Comparison of ENCODE assay signal across 8 cellular contexts in the genomic region with DNA sequence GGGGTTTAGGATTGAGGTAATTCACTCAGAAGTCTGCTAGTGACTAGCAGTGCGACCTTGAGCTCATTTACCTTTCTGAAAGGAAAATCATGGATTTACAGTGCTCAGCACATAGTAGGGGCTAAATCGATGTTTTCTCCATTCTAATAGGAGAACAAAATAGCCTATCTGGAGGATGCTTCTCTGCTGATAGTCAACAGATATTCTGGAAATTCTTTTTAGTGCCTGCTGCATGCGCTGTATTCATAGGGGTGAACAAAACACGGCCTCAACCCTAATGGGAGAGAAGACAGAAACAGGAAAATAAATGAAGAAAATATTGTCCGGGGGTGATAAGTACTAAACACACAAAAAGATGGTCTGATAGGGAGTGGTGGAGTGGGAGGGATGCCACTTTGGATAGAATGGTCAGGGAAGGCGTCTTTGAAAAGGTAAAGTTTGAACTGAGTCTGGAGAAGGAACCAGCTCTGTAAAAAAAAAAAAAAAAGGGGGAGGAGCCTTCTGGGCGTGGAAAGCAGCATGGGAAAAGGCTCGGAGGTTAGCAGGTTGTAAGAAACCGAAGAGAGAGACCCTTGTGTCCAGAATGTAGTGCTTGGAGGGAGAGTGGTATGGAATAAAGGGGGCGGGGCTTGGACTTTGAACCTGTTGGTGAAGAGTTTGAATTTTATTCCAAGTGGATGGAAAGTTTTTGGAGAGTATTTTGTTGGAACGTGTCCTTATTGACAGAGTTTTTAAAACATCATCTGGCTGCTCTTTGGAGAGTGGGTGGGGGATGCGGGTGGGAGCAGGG. TPM values are rescaled to one million over a fixed set of nuclear protein-coding genes. Genes with fewer than 3 reads are reported as not detected.
DNase-seq lines count a peak whose midpoint lies in the region; ATAC-seq and TF ChIP-seq lines count a peak whose summit lies in the region.

No MANE protein-coding gene starts in this region.

- intact Hi-C loops in activated CD4-positive, alpha-beta T cell treated with anti-CD3 and anti-CD28 coated beads for 36 hours (cut with DNase I, micrococcal nuclease), result no loop called here

- H3K9me3 ChIP-seq in SJSA1 (replicated peaks) (no peaks in the 10 kb centered on the region), esophagus (ENCODE audit: control insufficient read depth in 2 of 2, insufficient read depth in 1 of 2, low read depth in 1 of 2, low read length in 1 of 2) (no peaks in the 10 kb centered on the region)

- ATAC-seq in activated CD4-positive, alpha-beta T cell treated with anti-CD3 and anti-CD28 coated beads for 36 hours, result no peak
- no peak for ATAC-seq in GM21529 (IDR thresholded peaks at IDR 0.05; ENCODE audit: unreplicated experiment)

- H3K9me3 Mint-ChIP-seq in activated CD4-positive, alpha-beta T cell treated with anti-CD3 and anti-CD28 coated beads for 36 hours (ENCODE audit: low read depth), result no peaks in the 10 kb centered on the region
- no peaks in the 10 kb centered on the region for H3K9me3 Mint-ChIP-seq in osteocyte (ENCODE audit: unreplicated experiment)

- POLR2A ChIA-PET in activated CD4-positive, alpha-beta T cell treated with anti-CD3 and anti-CD28 coated beads for 36 hours (lab: Charles Lee), result interaction anchor here (0.6 to 1.3 kb wide), 4 partner anchors 13 to 1457 kb away, joined by 3 to 4 read pairs (median 3); no protein-coding TSS in a partner anchor

- H3K4me1 ChIP-seq in SJSA1 (replicated peaks), result peaks cover 6% of the 10 kb centered on the region
- H3K4me1 ChIP-seq in esophagus (ENCODE audit: control insufficient read depth in 2 of 2, insufficient read depth in 2 of 2, low read length in 1 of 2), result peaks cover 6 to 13% of the 10 kb centered on the region in 2 donors

- CTCF ChIA-PET in activated CD4-positive, alpha-beta T cell treated with anti-CD3 and anti-CD28 coated beads for 36 hours (lab: Charles Lee), result interaction anchor here (0.7 to 1.2 kb wide), 5 partner anchors 21 to 165 kb away, joined by 3 to 5 read pairs (median 3); no protein-coding TSS in a partner anchor

- peak overlapping the region; percentile 87 for H3K4me3 ChIP-seq in SJSA1
- H3K4me3 ChIP-seq in esophagus (ENCODE audit: low read depth in 1 of 2, low read length in 2 of 2), result peak overlapping the region; percentile 81 to 90

- no peak for TF ChIP-seq CTCF in osteocyte (IDR thresholded peaks at IDR 0.05)

- H3K4me1 Mint-ChIP-seq in activated CD4-positive, alpha-beta T cell treated with anti-CD3 and anti-CD28 coated beads for 36 hours, result peaks cover 50% of the 10 kb centered on the region
- H3K4me1 Mint-ChIP-seq in osteocyte (ENCODE audit: unreplicated experiment), result peaks cover 35% of the 10 kb centered on the region

- H3K27ac ChIP-seq in SJSA1 (peak overlapping the region; percentile 67), esophagus (ENCODE audit: low read depth in 2 of 2, low read length in 1 of 2) (peak overlapping the region; percentile 94 to 99)

- no peak for DNase-seq in activated CD4-positive, alpha-beta T cell treated with anti-CD3 and anti-CD28 coated beads for 36 hours
- DNase-seq in activated CD4-positive, alpha-beta T cell treated with anti-CD3 and anti-CD28 coated beads, Interleukin-2, amount 50 U/mL, for 48 hours, result no peak
- DNase-seq in SJSA1 (ENCODE audit: low read depth in 1 of 2, low spot score in 2 of 2) (no peak), osteocyte (ENCODE audit: extremely low spot score, unreplicated experiment) (no peak), NCI-H524 treated with DMSO at 0.1 percent for 48 hours (lab: John Stamatoyannopoulos, UW) (no peak), midbrain (lab: John Stamatoyannopoulos, UW) (no peak)

- H3K36me3 Mint-ChIP-seq in activated CD4-positive, alpha-beta T cell treated with anti-CD3 and anti-CD28 coated beads for 36 hours (ENCODE audit: low read depth), result peaks cover 18% of the 10 kb centered on the region
- H3K36me3 Mint-ChIP-seq in osteocyte (ENCODE audit: unreplicated experiment), result peaks cover 8% of the 10 kb centered on the region

- H3K27me3 Mint-ChIP-seq in activated CD4-positive, alpha-beta T cell treated with anti-CD3 and anti-CD28 coated beads for 36 hours, result no peaks in the 10 kb centered on the region
- no peaks in the 10 kb centered on the region for H3K27me3 Mint-ChIP-seq in osteocyte (ENCODE audit: unreplicated experiment)

- 17 to 23% methylated on average over 12 of the region's 12 CpGs for WGBS in esophagus, 2 donors

- H3K27me3 ChIP-seq in SJSA1 (replicated peaks) (no peaks in the 10 kb centered on the region), esophagus (ENCODE audit: control insufficient read depth in 1 of 2, insufficient read depth in 2 of 2, low read length in 2 of 2) (no peaks in the 10 kb centered on the region)

- H3K36me3 ChIP-seq in SJSA1 (peaks cover 13% of the 10 kb centered on the region), esophagus (ENCODE audit: control insufficient read depth in 2 of 2, insufficient read depth in 2 of 2, low read length in 1 of 2) (peaks cover 0 to 3% of the 10 kb centered on the region in 2 donors)

- peak overlapping the region; percentile 89 for H3K27ac Mint-ChIP-seq in activated CD4-positive, alpha-beta T cell treated with anti-CD3 and anti-CD28 coated beads for 36 hours
- H3K27ac Mint-ChIP-seq in osteocyte (ENCODE audit: unreplicated experiment), result peak overlapping the region; percentile 95

- peak overlapping the region; percentile 83 for H3K4me3 Mint-ChIP-seq in activated CD4-positive, alpha-beta T cell treated with anti-CD3 and anti-CD28 coated beads for 36 hours
- peak overlapping the region; percentile 99 for H3K4me3 Mint-ChIP-seq in osteocyte (ENCODE audit: unreplicated experiment)

RNA-seq across cellular contexts. Expression of gene CHMP4B, which starts 1.7 kb away (rescaled TPM):
- total RNA-seq in activated CD4-positive, alpha-beta T cell treated with anti-CD3 and anti-CD28 coated beads for 36 hours, result 10 to 100 TPM; 86.0 to 94.1 TPM
- total RNA-seq in SJSA1 (2014; rRNA removed; shearing (Covaris generic)), result 47.9 and 48.9 TPM in 2 replicates
- polyA plus RNA-seq in esophagus, result 100 to 1,000 TPM; 116 to 136 TPM
- 87.5 and 92.5 TPM in 2 replicates for total RNA-seq in osteocyte
